Comparison of ENCODE assay signal across 12 cellular contexts in the genomic region with DNA sequence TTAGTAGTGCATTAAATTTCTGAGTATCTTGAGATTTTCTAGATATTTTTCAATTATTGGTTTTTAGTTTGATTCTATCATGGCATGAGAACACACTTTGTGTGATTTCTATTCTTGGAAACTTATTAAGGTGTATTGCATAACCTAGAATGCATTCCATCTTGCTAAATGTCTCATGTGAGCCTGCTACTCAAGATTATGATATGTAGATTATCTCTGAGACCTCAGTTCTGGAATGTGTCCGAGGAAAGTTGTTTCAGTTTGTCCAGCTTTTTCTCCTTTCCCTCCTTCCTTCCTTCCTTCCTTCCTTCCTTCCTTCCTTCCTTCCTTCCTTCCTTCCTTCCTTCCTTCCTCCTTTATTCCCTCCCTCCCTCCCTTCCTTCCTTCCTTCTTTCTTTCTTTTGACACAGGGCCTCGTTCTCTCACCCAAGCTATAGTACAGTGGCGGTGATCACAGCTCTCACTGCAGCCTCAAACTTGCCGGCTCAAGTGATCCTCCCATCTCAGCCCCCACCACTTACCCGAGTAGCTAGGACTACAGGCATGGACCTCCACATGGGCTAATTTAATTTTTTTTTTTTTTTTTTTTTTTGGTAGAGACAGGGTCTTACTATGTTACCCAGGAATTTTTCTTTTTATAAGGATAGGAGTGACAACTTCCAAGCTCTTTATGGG. TPM values are rescaled to one million over a fixed set of nuclear protein-coding genes. Genes with fewer than 3 reads are reported as not detected.
"Had no signal": no experiment of that assay in that cellular context is flagged by ENCODE, and none has a peak within 500 bp of the region (broad histone marks: within the 10 kb centered on the region; RNA-seq: fewer than 3 reads in every experiment).

No MANE protein-coding gene starts in this region.

- H3K27ac Mint-ChIP-seq: HFFc6 had no signal

- H3K9me3 ChIP-seq: HAP-1 had no signal

- H3K4me3 ChIP-seq: GM23248, HAP-1, K562 had no signal

- H3K36me3 ChIP-seq: HAP-1 had no signal

- H3K4me3 Mint-ChIP-seq: HFFc6 had no signal

- ATAC-seq: HCT116, K562 had no signal

- FAIRE-seq: HTR-8/SVneo, K562 had no signal

- DNase-seq: GM23248, GOT3, H7, HFFc6, IMR-90, KG1 had no signal

- H3K27ac ChIP-seq: GM23248 had no signal

- H3K4me1 ChIP-seq: HAP-1 had no signal

RNA-seq across cellular contexts. Expression of gene ITPRID1, which starts 7.6 kb away (rescaled TPM):
- total RNA-seq: GM23248, H4, HFFc6, HT-29, IMR-90, K562 had no signal
- polyA plus RNA-seq: GM23248, IMR-90, K562 had no signal
